In genomic region chr2:233208382-233209116, GRCh38 we compare ENCODE assay signal across 10 cellular contexts. TPM values are rescaled to one million over a fixed set of nuclear protein-coding genes. Genes with fewer than 3 reads are reported as not detected.
DNase-seq lines count a peak whose midpoint lies in the region; ATAC-seq, FAIRE-seq and TF ChIP-seq lines count a peak whose summit lies in the region.
"Had no signal": no experiment of that assay in that cellular context is flagged by ENCODE, and none has a peak within 500 bp of the region (broad histone marks: within the 10 kb centered on the region; RNA-seq: fewer than 3 reads in every experiment).

No MANE protein-coding gene starts in this region.

- H3K4me3 Mint-ChIP-seq in Calu3 (ENCODE audit: low read depth, unreplicated experiment) (no peak overlapping the region), natural killer cell (peak overlapping the region; percentile 77)

- ATAC-seq in GM12878 (peak; percentile 23; the same call in 2 of the 3 replicates), natural killer cell (no peak), GM19467 (IDR thresholded peaks at IDR 0.05; ENCODE audit: unreplicated experiment) (no peak)

- H4K20me1 ChIP-seq in GM12878 (ENCODE audit: control insufficient read depth, insufficient read depth) = no peaks in the 10 kb centered on the region

- intact Hi-C loops in Calu3 (cut with micrococcal nuclease; ENCODE audit: unreplicated experiment) (no loop called here), GM12878 (cut with micrococcal nuclease; ENCODE audit: unreplicated experiment) (no loop called here), natural killer cell (cut with micrococcal nuclease) (no loop called here)

- no TSS peak for BruUV-seq in Calu3 (replicated peaks; lab: Mats Ljungman, UMichigan)
- BruUV-seq in GM12878 (replicated peaks; lab: Mats Ljungman, UMichigan) = no TSS peak

- 76% methylated on average over 10 of the region's 10 CpGs for WGBS in GM12878 (ENCODE audit: insufficient coverage, insufficient replicate concordance, low lambda C conversion rate, missing lambda C conversion rate)

- H3K4me2 ChIP-seq in GM12878 (ENCODE audit: control insufficient read depth, insufficient read depth) = no peak overlapping the region

- SMC1A ChIA-PET in GM12878 (lab: Charles Lee; ENCODE audit: uncharacterized antibody, unreplicated experiment) = no interaction called here

- FAIRE-seq in GM12878 (lab: Jason Lieb, UNC) = no peak

- peaks cover 38% of the 10 kb centered on the region for H3K4me1 Mint-ChIP-seq in Calu3 (ENCODE audit: low read depth, unreplicated experiment)
- peaks cover 25 to 46% of the 10 kb centered on the region in 2 donors for H3K4me1 Mint-ChIP-seq in natural killer cell

- H3K36me3 ChIP-seq in HUES48 (ENCODE audit: control insufficient read depth, insufficient read depth, low read length) = no peaks in the 10 kb centered on the region
- peaks cover 16 to 24% of the 10 kb centered on the region in 2 experiments for H3K36me3 ChIP-seq in GM12878 (ENCODE audit: control insufficient read depth in 2 of 2, insufficient read depth in 2 of 2, low read length in 1 of 2)
- H3K36me3 ChIP-seq in right atrium auricular region = no peaks in the 10 kb centered on the region

- no peak overlapping the region for H3K27ac Mint-ChIP-seq in Calu3 (ENCODE audit: unreplicated experiment)
- H3K27ac Mint-ChIP-seq in natural killer cell = peak overlapping the region; percentile 86 to 89

- RAD21 ChIA-PET in GM12878 (lab: Charles Lee; ENCODE audit: unreplicated experiment) = no interaction called here

- peak; percentile 49 for DNase-seq in Calu3
- no peak for DNase-seq in GM12878 (ENCODE audit: low read depth, low spot score)
- DNase-seq in natural killer cell = no peak
- no peak for DNase-seq in right atrium auricular region (ENCODE audit: low spot score)
- no peak for DNase-seq in dedifferentiated amniotic fluid mesenchymal stem cell (ENCODE audit: extremely low spot score)
- DNase-seq in NCI-H1417 (lab: John Stamatoyannopoulos, UW) = no peak
- DNase-seq: NCI-H1105 treated with DMSO at 0.1 percent for 48 hours had no signal

- peaks cover 13% of the 10 kb centered on the region for H3K27me3 Mint-ChIP-seq in Calu3 (ENCODE audit: unreplicated experiment)
- H3K27me3 Mint-ChIP-seq in natural killer cell (ENCODE audit: low read depth in 2 of 2) = no peaks in the 10 kb centered on the region

- peak overlapping the region; percentile 94 for H3K27ac ChIP-seq in HUES48 (ENCODE audit: low read depth, low read length)
- no peak overlapping the region for H3K27ac ChIP-seq in GM12878 (ENCODE audit: control insufficient read depth, insufficient read depth)
- no peak overlapping the region for H3K27ac ChIP-seq in right atrium auricular region

- no peaks in the 10 kb centered on the region for H3K79me2 ChIP-seq in GM12878 (ENCODE audit: control insufficient read depth, insufficient read depth, low read length)

- CTCF ChIA-PET in Calu3 (lab: Charles Lee) (interaction anchor here (0.6 to 1.4 kb wide), 2 partner anchors 16 to 515 kb away, joined by 3 read pairs; no protein-coding TSS in a partner anchor), GM12878 (lab: Yijun Ruan, JAX) (interaction anchor here (0.7 to 1.8 kb wide), 2 partner anchors 9 to 154 kb away, joined by 3 to 4 read pairs; no protein-coding TSS in a partner anchor)

- H3K27me3 ChIP-seq in HUES48 (ENCODE audit: control insufficient read depth, insufficient read depth, low read length) (no peaks in the 10 kb centered on the region), GM12878 (replicated peaks in 1 of 2; ENCODE audit: control insufficient read depth in 2 of 2, insufficient read depth in 2 of 2, low read length in 1 of 2) (no peaks in the 10 kb centered on the region), right atrium auricular region (no peaks in the 10 kb centered on the region)

- H3K4me1 ChIP-seq in HUES48 (ENCODE audit: control insufficient read depth, insufficient read depth, low read length) = peaks cover 28% of the 10 kb centered on the region
- H3K4me1 ChIP-seq in GM12878 (ENCODE audit: control insufficient read depth, insufficient read depth, low read length) = no peaks in the 10 kb centered on the region; the same call in 1 of the 2 replicates
- H3K4me1 ChIP-seq in right atrium auricular region = peaks cover 0 to 29% of the 10 kb centered on the region in 2 donors
- H3K4me1 ChIP-seq: Caco-2 had no signal

- POLR2A ChIA-PET in GM12878 (lab: Charles Lee) = no interaction called here

- in situ Hi-C loops in GM12878 (cut with MboI) = no loop called here

- no peak for TF ChIP-seq RAD21 in GM12878 (IDR thresholded peaks at IDR 0.05; ENCODE audit: insufficient read depth, low read depth, low read length)

- H3K4me3 ChIP-seq in HUES48 (ENCODE audit: low read depth, low read length) (no peak overlapping the region), GM12878 (no peak overlapping the region), right atrium auricular region (no peak overlapping the region)

- no peak overlapping the region for H3K9ac ChIP-seq in HUES48 (ENCODE audit: low read depth, low read length)
- H3K9ac ChIP-seq in GM12878 (ENCODE audit: control insufficient read depth, insufficient read depth, low read length) = no peak overlapping the region

- TF ChIP-seq EP300 in GM12878 (IDR thresholded peaks at IDR 0.05; ENCODE audit: borderline replicate concordance in 1 of 2, control insufficient read depth in 1 of 2, low read depth in 2 of 2, low read length in 2 of 2) = no peak

- H3K9me3 ChIP-seq in HUES48 (ENCODE audit: control insufficient read depth, insufficient read depth, low read length) = no peaks in the 10 kb centered on the region
- no peaks in the 10 kb centered on the region for H3K9me3 ChIP-seq in GM12878 (replicated peaks; ENCODE audit: control insufficient read depth, insufficient read depth, low read length)
- no peaks in the 10 kb centered on the region for H3K9me3 ChIP-seq in right atrium auricular region
- H3K9me3 ChIP-seq: Caco-2 had no signal

- H2AFZ ChIP-seq in GM12878 (ENCODE audit: control insufficient read depth, low read depth, low read length) = no peak overlapping the region

- no peak for TF ChIP-seq CTCF in Calu3 (IDR thresholded peaks at IDR 0.05; ENCODE audit: unreplicated experiment)
- no peak for TF ChIP-seq CTCF in GM12878 (IDR thresholded peaks at IDR 0.05 in 2 of 3, conservative IDR thresholded peaks at IDR 0.05 in 1 of 3; ENCODE audit: control insufficient read depth in 2 of 3, extremely low read depth in 1 of 3, insufficient read depth in 1 of 3, low read depth in 3 of 3, low read length in 3 of 3)
- no peak for TF ChIP-seq CTCF in natural killer cell (IDR thresholded peaks at IDR 0.05)
- TF ChIP-seq CTCF in right atrium auricular region (IDR thresholded peaks at IDR 0.05) = no peak

- H3K36me3 Mint-ChIP-seq in Calu3 (ENCODE audit: insufficient read depth, unreplicated experiment) = peaks cover 4% of the 10 kb centered on the region
- H3K36me3 Mint-ChIP-seq in natural killer cell = no peaks in the 10 kb centered on the region

- TF ChIP-seq POLR2A in GM12878 (IDR thresholded peaks at IDR 0.05; ENCODE audit: low read depth, low read length) = peak; percentile 59

- H3K9me3 Mint-ChIP-seq in Calu3 (ENCODE audit: low read depth, unreplicated experiment) (no peaks in the 10 kb centered on the region), natural killer cell (no peaks in the 10 kb centered on the region)

TF ChIP-seq in GM12878, 131 proteins besides CTCF, POLR2A, EP300 and RAD21:
- TF ChIP-seq RUNX3 (IDR thresholded peaks at IDR 0.05; ENCODE audit: low read length) (0 out of 2 replicates have a peak, but pooled peaks have one; percentile 5), MTA3 (IDR thresholded peaks at IDR 0.05; ENCODE audit: borderline replicate concordance, low read length) (peak; percentile 48; the same call in 1 of the 2 replicates), ATF7 (IDR thresholded peaks at IDR 0.05; ENCODE audit: low read depth) (no peak), PML (IDR thresholded peaks at IDR 0.05; ENCODE audit: low read length) (0 out of 2 replicates have a peak, but pooled peaks have one; percentile 42)

RNA-seq across cellular contexts. Expression of gene ATG16L1, which starts 42.9 kb away (rescaled TPM):
- total RNA-seq in Calu3 (2022) = 45.0 and 47.6 TPM in 2 replicates
- 122 and 131 TPM in 2 replicates for total RNA-seq in GM12878 (2013; cell fraction: nucleolus; rRNA removed)
- total RNA-seq in GM12878 (2014; rRNA removed) = 16.9 and 20.1 TPM in 2 replicates
- 16.3 and 17.3 TPM in 2 replicates for total RNA-seq in GM12878 (2014; rRNA removed; fragmentation: Illumina TruSeq; extraction: Trizol)
- 25.1 and 26.6 TPM in 2 replicates for total RNA-seq in GM12878 (2021)
- polyA plus RNA-seq in GM12878 (2011; ENCODE audit: low read depth) = 7.6 TPM
- 18.0 and 21.0 TPM in 2 replicates for polyA plus RNA-seq in GM12878 (2011; rRNA removed)
- 11.5 and 13.3 TPM in 2 replicates for polyA plus RNA-seq in GM12878 (2011; cell fraction: cytosol; rRNA removed)
- polyA plus RNA-seq in GM12878 (2011; cell fraction: nucleus; rRNA removed) = 67.9 and 71.7 TPM in 2 replicates
- polyA plus RNA-seq in GM12878 (2012) = 9.9 and 10.7 TPM in 2 replicates
- polyA plus RNA-seq in GM12878 (2014; fragmentation: Illumina TruSeq; extraction: Trizol) = 13.3 and 13.5 TPM in 2 replicates
- 1 to 10 TPM; 5.2 to 7.8 TPM for polyA plus RNA-seq in GM12878 (2014; fragmentation: Nextera tagmentation; extraction: Ambion mirVana)
- polyA plus RNA-seq in GM12878 (2014; rRNA removed) = 20.6 and 27.5 TPM in 2 replicates
- polyA plus RNA-seq in GM12878 (2016; fragmentation: Nextera tagmentation; extraction: Ambion mirVana) = 10 to 100 TPM; 13.8 to 14.9 TPM
- 19.6 and 28.7 TPM in 2 replicates for polyA minus RNA-seq in GM12878 (2011; rRNA and poly(A)+ RNA removed)
- polyA minus RNA-seq in GM12878 (2011; cell fraction: cytosol; rRNA and poly(A)+ RNA removed) = 7.0 and 7.4 TPM in 2 replicates
- 31.8 and 58.4 TPM in 2 replicates for polyA minus RNA-seq in GM12878 (2011; cell fraction: nucleus; rRNA and poly(A)+ RNA removed)
- total RNA-seq in natural killer cell = 100 to 1,000 TPM; 106 to 142 (median 117) TPM
- 10 to 100 TPM; 12.8 to 16.7 TPM for total RNA-seq in right atrium auricular region
